17 cellular contexts compared by ENCODE assay signal in the genomic region with DNA sequence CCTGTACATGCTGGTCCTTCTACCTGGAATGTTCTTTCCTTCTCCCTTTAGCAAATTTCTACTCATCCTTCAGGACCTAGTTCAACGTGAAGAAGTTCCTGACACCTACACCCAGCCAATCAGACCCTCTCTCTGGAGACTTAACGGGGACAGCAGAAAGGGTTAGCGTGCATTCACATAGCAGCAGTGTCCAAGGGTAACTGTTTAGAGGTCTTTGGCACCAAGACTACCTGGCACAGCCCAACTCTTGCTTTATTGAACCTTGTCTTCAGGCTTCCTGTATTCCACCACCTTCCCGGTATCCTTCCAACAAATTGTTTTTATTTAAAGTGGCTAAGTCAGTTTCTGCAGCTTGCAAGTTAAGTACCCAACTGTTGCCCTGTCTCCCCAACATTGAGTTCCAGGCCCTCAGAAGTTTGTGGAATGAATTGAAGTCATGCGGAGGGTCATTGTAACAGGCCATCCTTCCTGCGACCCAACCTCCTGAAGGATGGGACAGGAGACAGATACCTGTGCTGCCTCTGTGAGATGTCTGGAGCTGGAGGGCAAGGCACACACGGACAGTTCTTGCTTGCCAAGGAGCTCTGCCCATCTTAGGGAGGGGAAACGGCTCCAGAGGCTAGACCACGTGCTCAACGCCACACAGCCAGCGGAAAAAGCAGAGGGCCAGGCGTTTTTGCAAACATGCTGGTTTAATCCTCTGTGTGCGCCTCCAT. TPM values are rescaled to one million over a fixed set of nuclear protein-coding genes. Genes with fewer than 3 reads are reported as not detected.
DNase-seq lines count a peak whose midpoint lies in the region; ATAC-seq and TF ChIP-seq lines count a peak whose summit lies in the region.
"Had no signal": no experiment of that assay in that cellular context is flagged by ENCODE, and none has a peak within 500 bp of the region (broad histone marks: within the 10 kb centered on the region; RNA-seq: fewer than 3 reads in every experiment).

No MANE protein-coding gene starts in this region.

- H3K9ac ChIP-seq in neural progenitor cell = no peak overlapping the region

- no peaks in the 10 kb centered on the region for H3K27me3 ChIP-seq in CD8-positive, alpha-beta T cell (ENCODE audit: insufficient read depth, low read length)
- H3K27me3 ChIP-seq in GM23338 (ENCODE audit: insufficient read depth) = peaks cover 26% of the 10 kb centered on the region
- H3K27me3 ChIP-seq in neural progenitor cell = peaks cover 43% of the 10 kb centered on the region
- H3K27me3 ChIP-seq: BLaER1 treated with 17β-estradiol and CSF1 and Interleukin-3, amounts not matched to agents 10 nM and 100 nM; dorsolateral prefrontal cortex; esophagus squamous epithelium; heart left ventricle; testis had no signal

- H3K4me3 ChIP-seq in CD8-positive, alpha-beta T cell (ENCODE audit: low read depth, low read length) = no peak overlapping the region
- peak overlapping the region; percentile 90 for H3K4me3 ChIP-seq in GM23338
- H3K4me3 ChIP-seq in neural progenitor cell = no peak overlapping the region

- H3K9me2 ChIP-seq in GM23338 (ENCODE audit: insufficient read depth) = peaks cover 6% of the 10 kb centered on the region; the same call in 1 of the 2 replicates

- no peaks in the 10 kb centered on the region for H3K36me3 ChIP-seq in CD8-positive, alpha-beta T cell (ENCODE audit: insufficient read depth, low read length)
- H3K36me3 ChIP-seq in GM23338 (ENCODE audit: insufficient read depth) (no peaks in the 10 kb centered on the region), neural progenitor cell (no peaks in the 10 kb centered on the region)
- H3K36me3 ChIP-seq: BLaER1 treated with 17β-estradiol and CSF1 and Interleukin-3, amounts not matched to agents 10 nM and 100 nM; brain microvascular endothelial cell; esophagus squamous epithelium; heart left ventricle had no signal

- peak overlapping the region; percentile 100 for H2AFZ ChIP-seq in GM23338
- no peak overlapping the region for H2AFZ ChIP-seq in neural progenitor cell (replicated peaks)

- no peaks in the 10 kb centered on the region for H3K9me3 ChIP-seq in CD8-positive, alpha-beta T cell (ENCODE audit: low read length)
- no peaks in the 10 kb centered on the region for H3K9me3 ChIP-seq in neural progenitor cell (ENCODE audit: low read depth)
- H3K9me3 ChIP-seq: esophagus squamous epithelium, testis had no signal

- peaks cover 38% of the 10 kb centered on the region for H3K4me1 ChIP-seq in CD8-positive, alpha-beta T cell (ENCODE audit: insufficient read depth, low read length)
- H3K4me1 ChIP-seq in GM23338 (ENCODE audit: insufficient read depth) (peaks cover 5% of the 10 kb centered on the region; the same call in 1 of the 2 replicates), neural progenitor cell (peaks cover 6% of the 10 kb centered on the region)

- no peaks in the 10 kb centered on the region for H3K27me3 Mint-ChIP-seq in CD8-positive, alpha-beta T cell (ENCODE audit: low read depth)
- peaks cover 32% of the 10 kb centered on the region for H3K27me3 Mint-ChIP-seq in GM23338 (ENCODE audit: insufficient read depth, low read depth, poor library complexity)
- peaks cover 0 to 4% of the 10 kb centered on the region in 2 donors for H3K27me3 Mint-ChIP-seq in effector memory CD8-positive, alpha-beta T cell
- peaks cover 7% of the 10 kb centered on the region for H3K27me3 Mint-ChIP-seq in neural progenitor cell (ENCODE audit: insufficient read depth, low read depth)

- intact Hi-C loops in CD8-positive, alpha-beta T cell (cut with DNase I, micrococcal nuclease) = loop anchor here (2.0 to 10.0 kb wide), 6 partner anchors 231 to 1409 kb away; a partner anchor contains a TSS

- CTCF ChIA-PET in CD8-positive, alpha-beta T cell (lab: Charles Lee) = interaction anchor here (0.5 to 3.4 kb wide), 6 partner anchors 7 to 346 kb away, joined by 3 to 19 read pairs (median 11); a partner anchor contains a TSS

- TF ChIP-seq CTCF in CD8-positive, alpha-beta T cell (IDR thresholded peaks at IDR 0.05) = no peak
- TF ChIP-seq CTCF in GM23338 (conservative IDR thresholded peaks at IDR 0.05; ENCODE audit: low read depth in 2 of 2) (no peak), neural progenitor cell (IDR thresholded peaks at IDR 0.05) (no peak)

- DNase-seq in CD8-positive, alpha-beta T cell = no peak
- DNase-seq in GM23338 (ENCODE audit: low spot score) (no peak), neural progenitor cell (ENCODE audit: low spot score) (peak; percentile 41), KG1 (lab: John Stamatoyannopoulos, UW) (no peak), middle frontal gyrus (ENCODE audit: extremely low spot score, low spot score) (no peak)
- no peak for DNase-seq in effector memory CD8-positive, alpha-beta T cell
- DNase-seq: brain microvascular endothelial cell; esophagus squamous epithelium; heart left ventricle; NCI-H187 treated with DMSO at 0.1 percent for 48 hours; NCI-H510A; stimulated activated CD4-positive, alpha-beta T cell treated with anti-CD3 and anti-CD28 coated beads, Interleukin-1b, Interleukin-23, amount 100 ng/mL, for 48 hours; testis had no signal

- H3K4me1 Mint-ChIP-seq in CD8-positive, alpha-beta T cell (ENCODE audit: low read depth) = peaks cover 46% of the 10 kb centered on the region
- H3K4me1 Mint-ChIP-seq in GM23338 = peaks cover 8% of the 10 kb centered on the region
- H3K4me1 Mint-ChIP-seq in effector memory CD8-positive, alpha-beta T cell (ENCODE audit: low read depth in 2 of 2) = peaks cover 17 to 25% of the 10 kb centered on the region in 2 donors
- peaks cover 15% of the 10 kb centered on the region for H3K4me1 Mint-ChIP-seq in neural progenitor cell

- H3K27ac Mint-ChIP-seq in CD8-positive, alpha-beta T cell = no peak overlapping the region
- no peak overlapping the region for H3K27ac Mint-ChIP-seq in GM23338
- no peak overlapping the region for H3K27ac Mint-ChIP-seq in effector memory CD8-positive, alpha-beta T cell
- no peak overlapping the region for H3K27ac Mint-ChIP-seq in neural progenitor cell

- H3K9me3 Mint-ChIP-seq in CD8-positive, alpha-beta T cell = peaks cover 7% of the 10 kb centered on the region
- H3K9me3 Mint-ChIP-seq in GM23338 = peaks cover 8% of the 10 kb centered on the region
- no peaks in the 10 kb centered on the region for H3K9me3 Mint-ChIP-seq in effector memory CD8-positive, alpha-beta T cell
- H3K9me3 Mint-ChIP-seq in neural progenitor cell = peaks cover 2% of the 10 kb centered on the region

- H4K20me1 ChIP-seq in GM23338 (replicated peaks; ENCODE audit: insufficient read depth) (no peaks in the 10 kb centered on the region), neural progenitor cell (ENCODE audit: low read depth) (no peaks in the 10 kb centered on the region)
- H4K20me1 ChIP-seq: BLaER1 treated with 17β-estradiol and CSF1 and Interleukin-3, amounts not matched to agents 10 nM and 100 nM had no signal

- peaks cover 11% of the 10 kb centered on the region for H3K36me3 Mint-ChIP-seq in CD8-positive, alpha-beta T cell
- no peaks in the 10 kb centered on the region; the same call in 2 of the 3 replicates for H3K36me3 Mint-ChIP-seq in GM23338 (ENCODE audit: low read depth)
- H3K36me3 Mint-ChIP-seq in effector memory CD8-positive, alpha-beta T cell (ENCODE audit: insufficient read depth) = peaks cover 10% of the 10 kb centered on the region
- H3K36me3 Mint-ChIP-seq in neural progenitor cell = no peaks in the 10 kb centered on the region

- POLR2A ChIA-PET in CD8-positive, alpha-beta T cell (lab: Charles Lee) = interaction anchor here (0.9 to 1.5 kb wide), 2 partner anchors 285 to 757 kb away, joined by 4 to 7 read pairs; a partner anchor contains a TSS

- H3F3A ChIP-seq in GM23338 (replicated peaks; ENCODE audit: low read depth) (no peaks in the 10 kb centered on the region), neural progenitor cell (ENCODE audit: low read depth) (peaks cover 10% of the 10 kb centered on the region)

- no peak for ATAC-seq in CD8-positive, alpha-beta T cell
- ATAC-seq in GM23338 (no peak), GM19467 (IDR thresholded peaks at IDR 0.05; ENCODE audit: unreplicated experiment) (no peak)
- ATAC-seq in effector memory CD8-positive, alpha-beta T cell (replicated peaks) = no peak

- H3K4me2 ChIP-seq in GM23338 (peak overlapping the region; percentile 97), neural progenitor cell (peak overlapping the region; percentile 93)

- no peaks in the 10 kb centered on the region for H3K79me2 ChIP-seq in GM23338 (replicated peaks; ENCODE audit: insufficient read depth)
- no peaks in the 10 kb centered on the region for H3K79me2 ChIP-seq in neural progenitor cell (ENCODE audit: low read depth)

- H3K27ac ChIP-seq in CD8-positive, alpha-beta T cell (ENCODE audit: low read depth, low read length) = no peak overlapping the region
- H3K27ac ChIP-seq in GM23338 (ENCODE audit: low read depth) (no peak overlapping the region), neural progenitor cell (no peak overlapping the region)
- H3K27ac ChIP-seq: brain microvascular endothelial cell, testis had no signal

- H3K4me3 Mint-ChIP-seq in CD8-positive, alpha-beta T cell = peak overlapping the region; percentile 88
- H3K4me3 Mint-ChIP-seq in GM23338 (peak overlapping the region; percentile 88), neural progenitor cell (peak overlapping the region; percentile 89)
- H3K4me3 Mint-ChIP-seq in effector memory CD8-positive, alpha-beta T cell = peak overlapping the region; percentile 91

TF ChIP-seq in GM23338, 12 proteins besides CTCF, POLR2A, EP300 and RAD21 (continues in another document):
- TF ChIP-seq, protein P1, sequence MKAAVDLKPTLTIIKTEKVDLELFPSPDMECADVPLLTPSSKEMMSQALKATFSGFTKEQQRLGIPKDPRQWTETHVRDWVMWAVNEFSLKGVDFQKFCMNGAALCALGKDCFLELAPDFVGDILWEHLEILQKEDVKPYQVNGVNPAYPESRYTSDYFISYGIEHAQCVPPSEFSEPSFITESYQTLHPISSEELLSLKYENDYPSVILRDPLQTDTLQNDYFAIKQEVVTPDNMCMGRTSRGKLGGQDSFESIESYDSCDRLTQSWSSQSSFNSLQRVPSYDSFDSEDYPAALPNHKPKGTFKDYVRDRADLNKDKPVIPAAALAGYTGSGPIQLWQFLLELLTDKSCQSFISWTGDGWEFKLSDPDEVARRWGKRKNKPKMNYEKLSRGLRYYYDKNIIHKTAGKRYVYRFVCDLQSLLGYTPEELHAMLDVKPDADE (IDR thresholded peaks at IDR 0.05) = no peak
- TF ChIP-seq NANOG (IDR thresholded peaks at IDR 0.05; ENCODE audit: borderline replicate concordance) (no peak), ZNF331 (CRISPR knock-in tag; IDR thresholded peaks at IDR 0.05; ENCODE audit: low read depth) (no peak), POLR2AphosphoS5 (IDR thresholded peaks at IDR 0.05; ENCODE audit: low read depth) (no peak), ZNF114 (CRISPR knock-in tag; IDR thresholded peaks at IDR 0.05) (no peak), CREB1 (CRISPR knock-in tag; IDR thresholded peaks at IDR 0.05; ENCODE audit: low read depth) (no peak)

RNA-seq across cellular contexts. Expression of a gene that starts 14.4 kb away (rescaled TPM):
- 1 to 10 TPM; 5.1 to 5.4 TPM for total RNA-seq in CD8-positive, alpha-beta T cell
- total RNA-seq in GM23338 (2014; rRNA removed; shearing (Covaris generic)) = 0.04 TPM in 1 of 2 replicates, not detected in the other
- not detected in 2 replicates for polyA plus RNA-seq in GM23338 (2016; fragmentation: Nextera tagmentation; extraction: Ambion mirVana)
- total RNA-seq in neural progenitor cell (ENCODE audit: low replicate concordance) = not detected in 2 replicates
- total RNA-seq: heart left ventricle, SK-MEL-5 had no signal
- polyA plus RNA-seq: heart left ventricle had no signal
